7 cellular contexts compared by ENCODE assay signal in genomic region chr16:29139226-29139880, GRCh38.
DNase-seq lines count a peak whose midpoint lies in the region; ATAC-seq and TF ChIP-seq lines count a peak whose summit lies in the region.
"Not testable (repeated sequence)": the region's sequence is repeated elsewhere in the genome, so short reads cannot be mapped to it uniquely, and the experiment has no call there.

No MANE protein-coding gene starts in this region.

- not testable (repeated sequence) for H3K9ac ChIP-seq in rectal smooth muscle tissue (ENCODE audit: low read length)

- intact Hi-C loops in Panc1 (cut with micrococcal nuclease; ENCODE audit: unreplicated experiment); left ventricle myocardium inferior (cut with micrococcal nuclease); tibial artery (cut with DNase I; ENCODE audit: low total_unique reads): not testable (repeated sequence)

- TF ChIP-seq CTCF in Panc1 (IDR thresholded peaks at IDR 0.05); chondrocyte (IDR thresholded peaks at IDR 0.05); left ventricle myocardium inferior (IDR thresholded peaks at IDR 0.05; ENCODE audit: borderline replicate concordance); mesothelial cell of epicardium (IDR thresholded peaks at IDR 0.05; ENCODE audit: unreplicated experiment); tibial artery (IDR thresholded peaks at IDR 0.05): not testable (repeated sequence)

- not testable (repeated sequence) for H3K36me3 ChIP-seq in Panc1 (ENCODE audit: control insufficient read depth, insufficient read depth, low read length); left ventricle myocardium inferior; rectal smooth muscle tissue (ENCODE audit: control insufficient read depth, insufficient read depth, low read length); tibial artery

- not testable (repeated sequence) for H3K27ac ChIP-seq in Panc1 (ENCODE audit: low read length); left ventricle myocardium inferior (replicated peaks); rectal smooth muscle tissue (ENCODE audit: low read depth, low read length); tibial artery

- in situ Hi-C loops in Panc1 (cut with HindIII; ENCODE audit: low pct_unique_long_range_greater_than_20kb, low sequenced_read_pairs), result not testable (repeated sequence)

- not testable (repeated sequence) for H3K27me3 ChIP-seq in Panc1 (ENCODE audit: control insufficient read depth, insufficient read depth, low read length); left ventricle myocardium inferior (ENCODE audit: low read depth); rectal smooth muscle tissue (ENCODE audit: control insufficient read depth, insufficient read depth, low read length); tibial artery

- not testable (repeated sequence) for H3K9me3 Mint-ChIP-seq in chondrocyte (ENCODE audit: low read depth); mesothelial cell of epicardium

- not testable (repeated sequence) for H3K4me1 ChIP-seq in Panc1 (ENCODE audit: control insufficient read depth, insufficient read depth, low read length); left ventricle myocardium inferior; rectal smooth muscle tissue (ENCODE audit: control insufficient read depth, insufficient read depth, low read length); tibial artery

- peak in 2 of 3 experiments; percentile 37 to 72 for DNase-seq in NCI-H1417 (lab: John Stamatoyannopoulos, UW)
- DNase-seq in Panc1 (ENCODE audit: low read depth, low spot score); left ventricle myocardium inferior; mesothelial cell of epicardium (ENCODE audit: low spot score in 2 of 2, unreplicated experiment in 2 of 2): not testable (repeated sequence)
- DNase-seq in chondrocyte (ENCODE audit: low spot score), result peak; percentile 56
- peak; percentile 21 to 64 for DNase-seq in tibial artery

- H3K4me3 Mint-ChIP-seq in chondrocyte (ENCODE audit: unreplicated experiment), result not testable (repeated sequence)
- H3K4me3 Mint-ChIP-seq in mesothelial cell of epicardium, result peak overlapping the region; percentile 46

- peaks cover 17% of the 10 kb centered on the region for H3K27me3 Mint-ChIP-seq in chondrocyte (ENCODE audit: low read depth)
- H3K27me3 Mint-ChIP-seq in mesothelial cell of epicardium (ENCODE audit: low read depth), result not testable (repeated sequence)

- peak; percentile 20; the same call in 1 of the 2 replicates for ATAC-seq in Panc1

- H3K4me3 ChIP-seq in Panc1 (ENCODE audit: low read depth in 2 of 2, low read length in 2 of 2); tibial artery: not testable (repeated sequence)
- H3K4me3 ChIP-seq in left ventricle myocardium inferior (peak overlapping the region; percentile 29), rectal smooth muscle tissue (ENCODE audit: low read length) (peak overlapping the region; percentile 27)

- CTCF ChIA-PET in Panc1 (lab: Charles Lee), result not testable (repeated sequence)

- POLR2A ChIA-PET in Panc1 (lab: Charles Lee), result not testable (repeated sequence)

- BruUV-seq in Panc1 (replicated peaks; lab: Mats Ljungman, UMichigan), result not testable (repeated sequence)

- H3K9me3 ChIP-seq in Panc1 (ENCODE audit: control insufficient read depth, insufficient read depth, low read depth, low read length); left ventricle myocardium inferior (replicated peaks); tibial artery: not testable (repeated sequence)

- not testable (repeated sequence) for H3K27ac Mint-ChIP-seq in chondrocyte (ENCODE audit: unreplicated experiment); mesothelial cell of epicardium

- not testable (repeated sequence) for H3K4me1 Mint-ChIP-seq in chondrocyte (ENCODE audit: low read depth)
- H3K4me1 Mint-ChIP-seq in mesothelial cell of epicardium, result peaks cover 18% of the 10 kb centered on the region

- not testable (repeated sequence) for H3K36me3 Mint-ChIP-seq in chondrocyte (ENCODE audit: low read depth); mesothelial cell of epicardium
